Comparison of ENCODE assay signal across 8 cellular contexts in genomic region chr19:12439686-12440411, GRCh38. TPM values are rescaled to one million over a fixed set of nuclear protein-coding genes. Genes with fewer than 3 reads are reported as not detected.
DNase-seq lines count a peak whose midpoint lies in the region; ATAC-seq and TF ChIP-seq lines count a peak whose summit lies in the region.
"Not testable (repeated sequence)": the region's sequence is repeated elsewhere in the genome, so short reads cannot be mapped to it uniquely, and the experiment has no call there.

No MANE protein-coding gene starts in this region.

- H3K36me3 Mint-ChIP-seq in activated T-cell treated with anti-CD3 and anti-CD28 coated beads, Interleukin-2, amount 50 U/mL, for 72 hours (ENCODE audit: insufficient read depth in 2 of 2): peaks cover 19 to 39% of the 10 kb centered on the region in 2 donors
- H3K36me3 Mint-ChIP-seq in memory B cell: not testable (repeated sequence)

- peak overlapping the region; percentile 61 for H3K4me3 ChIP-seq in epithelial cell of esophagus (ENCODE audit: low read length)

- H3K27me3 Mint-ChIP-seq in activated T-cell treated with anti-CD3 and anti-CD28 coated beads, Interleukin-2, amount 50 U/mL, for 72 hours (ENCODE audit: low read depth); memory B cell: not testable (repeated sequence)

- ATAC-seq in GM19395 (IDR thresholded peaks at IDR 0.05; ENCODE audit: unreplicated experiment): peak; percentile 45
- ATAC-seq in HG03571 (IDR thresholded peaks at IDR 0.05; ENCODE audit: unreplicated experiment): peak; percentile 29
- peak; percentile 14 to 21 for ATAC-seq in activated T-cell treated with anti-CD3 and anti-CD28 coated beads, Interleukin-2, amount 50 U/mL, for 72 hours (replicated peaks in 1 of 2)
- peak; percentile 28 for ATAC-seq in memory B cell (ENCODE audit: low read depth)

- H3K27ac Mint-ChIP-seq in activated T-cell treated with anti-CD3 and anti-CD28 coated beads, Interleukin-2, amount 50 U/mL, for 72 hours: not testable (repeated sequence)
- H3K27ac Mint-ChIP-seq in memory B cell: peak overlapping the region; percentile 79

- H3K4me1 Mint-ChIP-seq in activated T-cell treated with anti-CD3 and anti-CD28 coated beads, Interleukin-2, amount 50 U/mL, for 72 hours (ENCODE audit: low read depth); memory B cell: not testable (repeated sequence)

- H3K4me3 Mint-ChIP-seq in activated T-cell treated with anti-CD3 and anti-CD28 coated beads, Interleukin-2, amount 50 U/mL, for 72 hours: peak overlapping the region; percentile 100
- H3K4me3 Mint-ChIP-seq in memory B cell: peak overlapping the region; percentile 99

- peak; percentile 2 for DNase-seq in Ammon's horn (ENCODE audit: low spot score)
- DNase-seq in RPMI8226: peak; percentile 26
- peak; percentile 59 to 68 for DNase-seq in activated T-cell treated with anti-CD3 and anti-CD28 coated beads, Interleukin-2, amount 50 U/mL, for 72 hours
- DNase-seq in epithelial cell of esophagus (ENCODE audit: low read depth): peak; percentile 56
- peak; percentile 7 to 21 for DNase-seq in memory B cell (ENCODE audit: low spot score in 2 of 2)
- DNase-seq in stimulated activated CD4-positive, alpha-beta T cell treated with anti-CD3 and anti-CD28 coated beads, Interleukin-2, amount 100 ng/mL, for 24 hours: peak; percentile 59 to 63

- peaks cover 4 to 12% of the 10 kb centered on the region in 2 donors for H3K9me3 Mint-ChIP-seq in activated T-cell treated with anti-CD3 and anti-CD28 coated beads, Interleukin-2, amount 50 U/mL, for 72 hours
- not testable (repeated sequence) for H3K9me3 Mint-ChIP-seq in memory B cell

- TF ChIP-seq CTCF in epithelial cell of esophagus (IDR thresholded peaks at IDR 0.05; ENCODE audit: insufficient read depth, low read depth, low read length, missing control alignments): not testable (repeated sequence)

RNA-seq across cellular contexts. Expression of gene ZNF443, which starts 1.0 kb away (rescaled TPM):
- 1 to 10 TPM; 4.3 to 4.8 TPM for total RNA-seq in activated T-cell treated with anti-CD3 and anti-CD28 coated beads, Interleukin-2, amount 50 U/mL, for 72 hours

RNA-seq across cellular contexts. Expression of gene ZNF799, which starts 38.8 kb away (rescaled TPM):
- total RNA-seq in activated T-cell treated with anti-CD3 and anti-CD28 coated beads, Interleukin-2, amount 50 U/mL, for 72 hours: 1 to 10 TPM; 2.3 to 3.4 TPM

RNA-seq across cellular contexts. Expression of gene ZNF709, which starts 44.8 kb away (rescaled TPM):
- 1 to 10 TPM; 3.6 to 4.8 TPM for total RNA-seq in activated T-cell treated with anti-CD3 and anti-CD28 coated beads, Interleukin-2, amount 50 U/mL, for 72 hours

Comparison
In these comparisons a context has a peak if more than half of its experiments do, and no peak if none do; other contexts are left out.
1. Peak in every context shown above with its lines: DNase-seq, ATAC-seq and H3K4me3 ChIP-seq.
2. DNase-seq: peak in every context shown above with its lines; median percentile 64 in activated T-cell treated with anti-CD3 and anti-CD28 coated beads, Interleukin-2, amount 50 U/mL, for 72 hours; 61 in stimulated activated CD4-positive, alpha-beta T cell treated with anti-CD3 and anti-CD28 coated beads, Interleukin-2, amount 100 ng/mL, for 24 hours; 56 in epithelial cell of esophagus; 26 in RPMI8226; 14 in memory B cell; 2 in Ammon's horn.